17 cellular contexts compared by ENCODE assay signal in the genomic region with DNA sequence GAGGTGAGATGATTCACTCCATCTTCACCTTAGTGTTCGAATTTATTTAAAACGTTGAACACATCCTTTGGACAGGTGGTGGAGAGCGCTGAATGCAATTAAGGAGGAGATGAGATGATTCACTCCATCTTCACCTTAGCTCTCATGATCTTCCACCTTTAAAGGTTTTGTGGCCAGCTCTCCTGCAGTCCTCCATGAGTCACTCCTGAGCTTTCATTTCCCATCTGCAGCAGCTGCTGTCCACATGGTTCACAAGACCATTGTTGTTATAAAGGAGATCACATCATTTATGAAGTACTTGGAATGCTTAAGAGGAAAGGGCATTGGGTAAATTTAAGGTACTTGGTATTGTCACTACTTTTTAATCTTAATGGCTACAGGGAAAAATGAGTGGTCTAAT.
DNase-seq lines count a peak whose midpoint lies in the region; ATAC-seq and TF ChIP-seq lines count a peak whose summit lies in the region.
"Had no signal": no experiment of that assay in that cellular context is flagged by ENCODE, and none has a peak within 500 bp of the region (broad histone marks: within the 10 kb centered on the region; RNA-seq: fewer than 3 reads in every experiment).

No MANE protein-coding gene starts in this region.

- H3K4me3 ChIP-seq in HFF-Myc (replicated peaks; ENCODE audit: low read depth, low read length), result no peak overlapping the region
- no peak overlapping the region for H3K4me3 ChIP-seq in body of pancreas

- WGBS in body of pancreas, 2 donors, result 62 to 64% methylated on average over 3 of the region's 3 CpGs

- no peaks in the 10 kb centered on the region for H3K9me3 ChIP-seq in body of pancreas

- H3K27ac ChIP-seq in body of pancreas, result no peak overlapping the region

- no peaks in the 10 kb centered on the region for H3K36me3 ChIP-seq in body of pancreas (replicated peaks in 1 of 2; ENCODE audit: insufficient read depth in 1 of 2, low read depth in 2 of 2)

- TF ChIP-seq POLR2A in body of pancreas (IDR thresholded peaks at IDR 0.05), result no peak

- intact Hi-C loops in posterior cingulate gyrus (cut with DNase I), result no loop called here
- intact Hi-C loops in body of pancreas (cut with DNase I), result no loop called here

- TF ChIP-seq CTCF in HFF-Myc (IDR thresholded peaks at IDR 0.05; ENCODE audit: low read depth, low read length, missing control alignments), result no peak
- no peak for TF ChIP-seq CTCF in body of pancreas (IDR thresholded peaks at IDR 0.05)

- DNase-seq in COLO668 (lab: John Stamatoyannopoulos, UW; ENCODE audit: unreplicated experiment) (peak; percentile 11), HFF-Myc (ENCODE audit: extremely low read depth, low read depth) (peak; percentile 89), T1000 (lab: John Stamatoyannopoulos, UW) (peak; percentile 8), glomerular visceral epithelial cell (ENCODE audit: extremely low spot score) (peak; percentile 87), posterior cingulate gyrus (no peak), body of pancreas (no peak)
- no peak for DNase-seq in central memory CD4-positive, alpha-beta T cell
- DNase-seq: activated CD8-positive, alpha-beta T cell treated with anti-CD3 and anti-CD28 coated beads for 36 hours; activated gamma-delta T cell treated with Interleukin-2 at 50 U/mL for 16 hours; CD8-positive, alpha-beta memory T cell; foreskin melanocyte; GOT3; NCI-H2029 treated with DMSO at 0.1 percent for 48 hours; retina; stimulated activated CD4-positive, alpha-beta T cell treated with anti-CD3 and anti-CD28 coated beads, Interleukin-4, amount 100 ng/mL, for 4 hours; T-helper 9 cell had no signal

- no peaks in the 10 kb centered on the region for H3K4me1 ChIP-seq in body of pancreas

- H3K27me3 ChIP-seq in body of pancreas, result no peaks in the 10 kb centered on the region

- ATAC-seq in GM21717 (IDR thresholded peaks at IDR 0.05; ENCODE audit: unreplicated experiment), result no peak
- ATAC-seq in body of pancreas, result no peak
- ATAC-seq: activated CD8-positive, alpha-beta T cell treated with anti-CD3 and anti-CD28 coated beads for 36 hours had no signal

Comparison
In these comparisons a context has a peak if more than half of its experiments do, and no peak if none do; other contexts are left out.
1. DNase-seq: peak in COLO668 (single experiment), HFF-Myc (single experiment), T1000 (single experiment) and glomerular visceral epithelial cell (single experiment); none in central memory CD4-positive, alpha-beta T cell (single experiment), posterior cingulate gyrus (0 of 10) and body of pancreas (0 of 4).